1 cellular context compared by ENCODE assay signal in the genomic region with DNA sequence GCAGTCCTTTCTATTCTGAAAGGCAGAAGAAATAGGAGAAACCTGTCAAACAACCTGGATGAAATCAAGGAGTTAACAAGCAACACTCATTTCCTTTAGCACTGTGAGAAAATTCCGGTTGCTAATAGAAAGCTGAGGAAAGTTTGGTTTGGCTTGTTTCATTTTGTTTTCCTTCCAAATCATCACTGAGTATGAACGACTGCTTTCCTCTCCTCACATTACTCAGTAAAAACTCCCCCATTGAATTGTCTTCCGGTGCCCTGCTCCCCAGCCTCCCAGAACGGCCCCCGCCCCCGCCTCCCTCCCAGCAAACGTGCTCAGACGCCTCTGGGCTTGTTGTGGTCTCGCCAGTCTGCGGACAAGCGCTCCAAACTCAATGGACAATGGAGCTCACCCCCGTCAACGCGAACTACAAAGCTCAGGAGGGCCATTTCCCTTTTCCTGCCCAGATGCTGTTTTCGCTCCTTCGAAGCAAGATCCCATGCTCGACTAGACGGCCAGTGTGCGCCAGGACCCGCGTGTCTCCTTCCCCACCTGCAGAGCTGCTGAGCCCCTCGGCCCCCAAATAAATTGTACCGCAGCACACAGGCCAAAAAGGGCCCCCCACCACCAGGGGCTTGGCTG.
A peak's percentile ranks its signal among the peaks of the same experiment; 100 is the strongest.
TF ChIP-seq lines count a peak whose summit lies in the region.

No MANE protein-coding gene starts in this region.

TF ChIP-seq in HepG2, 621 proteins besides CTCF, POLR2A, EP300 and RAD21 (continued from another document and continues in another):
- TF ChIP-seq, protein P1, sequence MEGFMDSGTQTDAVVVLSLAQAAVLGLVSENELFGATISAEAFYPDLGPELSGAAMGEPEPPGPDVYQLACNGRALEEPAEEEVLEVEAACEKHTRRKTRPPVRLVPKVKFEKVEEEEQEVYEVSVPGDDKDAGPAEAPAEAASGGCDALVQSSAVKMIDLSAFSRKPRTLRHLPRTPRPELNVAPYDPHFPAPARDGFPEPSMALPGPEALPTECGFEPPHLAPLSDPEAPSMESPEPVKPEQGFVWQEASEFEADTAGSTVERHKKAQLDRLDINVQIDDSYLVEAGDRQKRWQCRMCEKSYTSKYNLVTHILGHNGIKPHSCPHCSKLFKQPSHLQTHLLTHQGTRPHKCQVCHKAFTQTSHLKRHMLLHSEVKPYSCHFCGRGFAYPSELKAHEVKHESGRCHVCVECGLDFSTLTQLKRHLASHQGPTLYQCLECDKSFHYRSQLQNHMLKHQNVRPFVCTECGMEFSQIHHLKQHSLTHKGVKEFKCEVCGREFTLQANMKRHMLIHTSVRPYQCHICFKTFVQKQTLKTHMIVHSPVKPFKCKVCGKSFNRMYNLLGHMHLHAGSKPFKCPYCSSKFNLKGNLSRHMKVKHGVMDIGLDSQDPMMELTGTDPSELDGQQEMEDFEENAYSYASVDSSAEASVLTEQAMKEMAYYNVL (CRISPR knock-in tag; IDR thresholded peaks at IDR 0.05; ENCODE audit: borderline replicate concordance), result no peak
- TF ChIP-seq, protein P2, sequence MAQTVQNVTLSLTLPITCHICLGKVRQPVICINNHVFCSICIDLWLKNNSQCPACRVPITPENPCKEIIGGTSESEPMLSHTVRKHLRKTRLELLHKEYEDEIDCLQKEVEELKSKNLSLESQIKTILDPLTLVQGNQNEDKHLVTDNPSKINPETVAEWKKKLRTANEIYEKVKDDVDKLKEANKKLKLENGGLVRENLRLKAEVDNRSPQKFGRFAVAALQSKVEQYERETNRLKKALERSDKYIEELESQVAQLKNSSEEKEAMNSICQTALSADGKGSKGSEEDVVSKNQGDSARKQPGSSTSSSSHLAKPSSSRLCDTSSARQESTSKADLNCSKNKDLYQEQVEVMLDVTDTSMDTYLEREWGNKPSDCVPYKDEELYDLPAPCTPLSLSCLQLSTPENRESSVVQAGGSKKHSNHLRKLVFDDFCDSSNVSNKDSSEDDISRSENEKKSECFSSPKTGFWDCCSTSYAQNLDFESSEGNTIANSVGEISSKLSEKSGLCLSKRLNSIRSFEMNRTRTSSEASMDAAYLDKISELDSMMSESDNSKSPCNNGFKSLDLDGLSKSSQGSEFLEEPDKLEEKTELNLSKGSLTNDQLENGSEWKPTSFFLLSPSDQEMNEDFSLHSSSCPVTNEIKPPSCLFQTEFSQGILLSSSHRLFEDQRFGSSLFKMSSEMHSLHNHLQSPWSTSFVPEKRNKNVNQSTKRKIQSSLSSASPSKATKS (CRISPR knock-in tag; IDR thresholded peaks at IDR 0.05), result no peak
- TF ChIP-seq ZNF546 (CRISPR knock-in tag; conservative IDR thresholded peaks at IDR 0.05) (no peak), PHF20 (CRISPR knock-in tag; IDR thresholded peaks at IDR 0.05) (no peak), RFX1 (IDR thresholded peaks at IDR 0.05) (no peak), ZNF652 (CRISPR knock-in tag; IDR thresholded peaks at IDR 0.05; ENCODE audit: borderline replicate concordance, low read depth) (peak; percentile 21; the same call in 1 of the 2 replicates), FOXC1 (CRISPR knock-in tag; IDR thresholded peaks at IDR 0.05; ENCODE audit: borderline replicate concordance) (no peak), TGIF2 (CRISPR knock-in tag; IDR thresholded peaks at IDR 0.05) (no peak), ZNF264 (CRISPR knock-in tag; IDR thresholded peaks at IDR 0.05) (no peak), ZFP36 (IDR thresholded peaks at IDR 0.05; ENCODE audit: borderline replicate concordance, low read depth, low read length, partially characterized antibody) (no peak), SRF (IDR thresholded peaks at IDR 0.05; ENCODE audit: low read depth, low read length) (no peak), ZNF598 (CRISPR knock-in tag; IDR thresholded peaks at IDR 0.05; ENCODE audit: borderline replicate concordance) (0 out of 2 replicates have a peak, but pooled peaks have one; percentile 17), ZNF746 (CRISPR knock-in tag; IDR thresholded peaks at IDR 0.05) (no peak), ZNF879 (CRISPR knock-in tag; IDR thresholded peaks at IDR 0.05) (0 out of 2 replicates have a peak, but pooled peaks have one; percentile 4), ZNF777 (CRISPR knock-in tag; IDR thresholded peaks at IDR 0.05) (peak; percentile 77), SETDB1 (CRISPR knock-in tag; IDR thresholded peaks at IDR 0.05; ENCODE audit: borderline replicate concordance) (no peak), U2AF1 (optimal IDR thresholded peaks at IDR 0.05; ENCODE audit: low read depth, low read length) (no peak), ZNF430 (CRISPR knock-in tag; IDR thresholded peaks at IDR 0.05) (0 out of 2 replicates have a peak, but pooled peaks have one; percentile 0), ZBTB7A (CRISPR knock-in tag; IDR thresholded peaks at IDR 0.05) (no peak), SNRNP70 (IDR thresholded peaks at IDR 0.05; ENCODE audit: low read depth, low read length) (no peak), ATRX (CRISPR knock-in tag; IDR thresholded peaks at IDR 0.05; ENCODE audit: borderline replicate concordance) (no peak), HIVEP1 (CRISPR knock-in tag; IDR thresholded peaks at IDR 0.05) (no peak), SAP130 (CRISPR knock-in tag; IDR thresholded peaks at IDR 0.05; ENCODE audit: low read depth) (no peak), ATF1 (CRISPR knock-in tag; IDR thresholded peaks at IDR 0.05) (no peak), HHEX (CRISPR knock-in tag; IDR thresholded peaks at IDR 0.05) (no peak), ZNF235 (CRISPR knock-in tag; IDR thresholded peaks at IDR 0.05; ENCODE audit: borderline replicate concordance) (no peak), ZNF263 (CRISPR knock-in tag; IDR thresholded peaks at IDR 0.05) (no peak), ATAD3A (CRISPR knock-in tag; IDR thresholded peaks at IDR 0.05) (no peak), SP4 (CRISPR knock-in tag; IDR thresholded peaks at IDR 0.05) (no peak), ZNF230 (CRISPR knock-in tag; IDR thresholded peaks at IDR 0.05) (no peak), EEA1 (CRISPR knock-in tag; IDR thresholded peaks at IDR 0.05; ENCODE audit: borderline replicate concordance) (no peak)
- TF ChIP-seq, protein P3, sequence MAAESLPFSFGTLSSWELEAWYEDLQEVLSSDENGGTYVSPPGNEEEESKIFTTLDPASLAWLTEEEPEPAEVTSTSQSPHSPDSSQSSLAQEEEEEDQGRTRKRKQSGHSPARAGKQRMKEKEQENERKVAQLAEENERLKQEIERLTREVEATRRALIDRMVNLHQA (CRISPR knock-in tag; IDR thresholded peaks at IDR 0.05), result no peak
- TF ChIP-seq, protein P4, sequence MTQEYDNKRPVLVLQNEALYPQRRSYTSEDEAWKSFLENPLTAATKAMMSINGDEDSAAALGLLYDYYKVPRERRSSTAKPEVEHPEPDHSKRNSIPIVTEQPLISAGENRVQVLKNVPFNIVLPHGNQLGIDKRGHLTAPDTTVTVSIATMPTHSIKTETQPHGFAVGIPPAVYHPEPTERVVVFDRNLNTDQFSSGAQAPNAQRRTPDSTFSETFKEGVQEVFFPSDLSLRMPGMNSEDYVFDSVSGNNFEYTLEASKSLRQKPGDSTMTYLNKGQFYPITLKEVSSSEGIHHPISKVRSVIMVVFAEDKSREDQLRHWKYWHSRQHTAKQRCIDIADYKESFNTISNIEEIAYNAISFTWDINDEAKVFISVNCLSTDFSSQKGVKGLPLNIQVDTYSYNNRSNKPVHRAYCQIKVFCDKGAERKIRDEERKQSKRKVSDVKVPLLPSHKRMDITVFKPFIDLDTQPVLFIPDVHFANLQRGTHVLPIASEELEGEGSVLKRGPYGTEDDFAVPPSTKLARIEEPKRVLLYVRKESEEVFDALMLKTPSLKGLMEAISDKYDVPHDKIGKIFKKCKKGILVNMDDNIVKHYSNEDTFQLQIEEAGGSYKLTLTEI (CRISPR knock-in tag; conservative IDR thresholded peaks at IDR 0.05), result no peak
- TF ChIP-seq, protein P5, sequence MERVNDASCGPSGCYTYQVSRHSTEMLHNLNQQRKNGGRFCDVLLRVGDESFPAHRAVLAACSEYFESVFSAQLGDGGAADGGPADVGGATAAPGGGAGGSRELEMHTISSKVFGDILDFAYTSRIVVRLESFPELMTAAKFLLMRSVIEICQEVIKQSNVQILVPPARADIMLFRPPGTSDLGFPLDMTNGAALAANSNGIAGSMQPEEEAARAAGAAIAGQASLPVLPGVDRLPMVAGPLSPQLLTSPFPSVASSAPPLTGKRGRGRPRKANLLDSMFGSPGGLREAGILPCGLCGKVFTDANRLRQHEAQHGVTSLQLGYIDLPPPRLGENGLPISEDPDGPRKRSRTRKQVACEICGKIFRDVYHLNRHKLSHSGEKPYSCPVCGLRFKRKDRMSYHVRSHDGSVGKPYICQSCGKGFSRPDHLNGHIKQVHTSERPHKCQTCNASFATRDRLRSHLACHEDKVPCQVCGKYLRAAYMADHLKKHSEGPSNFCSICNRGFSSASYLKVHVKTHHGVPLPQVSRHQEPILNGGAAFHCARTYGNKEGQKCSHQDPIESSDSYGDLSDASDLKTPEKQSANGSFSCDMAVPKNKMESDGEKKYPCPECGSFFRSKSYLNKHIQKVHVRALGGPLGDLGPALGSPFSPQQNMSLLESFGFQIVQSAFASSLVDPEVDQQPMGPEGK (CRISPR knock-in tag; IDR thresholded peaks at IDR 0.05), result peak; percentile 71
- TF ChIP-seq, protein P6, sequence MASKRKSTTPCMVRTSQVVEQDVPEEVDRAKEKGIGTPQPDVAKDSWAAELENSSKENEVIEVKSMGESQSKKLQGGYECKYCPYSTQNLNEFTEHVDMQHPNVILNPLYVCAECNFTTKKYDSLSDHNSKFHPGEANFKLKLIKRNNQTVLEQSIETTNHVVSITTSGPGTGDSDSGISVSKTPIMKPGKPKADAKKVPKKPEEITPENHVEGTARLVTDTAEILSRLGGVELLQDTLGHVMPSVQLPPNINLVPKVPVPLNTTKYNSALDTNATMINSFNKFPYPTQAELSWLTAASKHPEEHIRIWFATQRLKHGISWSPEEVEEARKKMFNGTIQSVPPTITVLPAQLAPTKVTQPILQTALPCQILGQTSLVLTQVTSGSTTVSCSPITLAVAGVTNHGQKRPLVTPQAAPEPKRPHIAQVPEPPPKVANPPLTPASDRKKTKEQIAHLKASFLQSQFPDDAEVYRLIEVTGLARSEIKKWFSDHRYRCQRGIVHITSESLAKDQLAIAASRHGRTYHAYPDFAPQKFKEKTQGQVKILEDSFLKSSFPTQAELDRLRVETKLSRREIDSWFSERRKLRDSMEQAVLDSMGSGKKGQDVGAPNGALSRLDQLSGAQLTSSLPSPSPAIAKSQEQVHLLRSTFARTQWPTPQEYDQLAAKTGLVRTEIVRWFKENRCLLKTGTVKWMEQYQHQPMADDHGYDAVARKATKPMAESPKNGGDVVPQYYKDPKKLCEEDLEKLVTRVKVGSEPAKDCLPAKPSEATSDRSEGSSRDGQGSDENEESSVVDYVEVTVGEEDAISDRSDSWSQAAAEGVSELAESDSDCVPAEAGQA (IDR thresholded peaks at IDR 0.05; ENCODE audit: low read depth), result no peak
- TF ChIP-seq, protein P6 (CRISPR knock-in tag; IDR thresholded peaks at IDR 0.05; ENCODE audit: borderline replicate concordance), result no peak
- TF ChIP-seq, protein P7, sequence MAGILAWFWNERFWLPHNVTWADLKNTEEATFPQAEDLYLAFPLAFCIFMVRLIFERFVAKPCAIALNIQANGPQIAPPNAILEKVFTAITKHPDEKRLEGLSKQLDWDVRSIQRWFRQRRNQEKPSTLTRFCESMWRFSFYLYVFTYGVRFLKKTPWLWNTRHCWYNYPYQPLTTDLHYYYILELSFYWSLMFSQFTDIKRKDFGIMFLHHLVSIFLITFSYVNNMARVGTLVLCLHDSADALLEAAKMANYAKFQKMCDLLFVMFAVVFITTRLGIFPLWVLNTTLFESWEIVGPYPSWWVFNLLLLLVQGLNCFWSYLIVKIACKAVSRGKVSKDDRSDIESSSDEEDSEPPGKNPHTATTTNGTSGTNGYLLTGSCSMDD (CRISPR knock-in tag; IDR thresholded peaks at IDR 0.05), result no peak
- TF ChIP-seq, protein P8, sequence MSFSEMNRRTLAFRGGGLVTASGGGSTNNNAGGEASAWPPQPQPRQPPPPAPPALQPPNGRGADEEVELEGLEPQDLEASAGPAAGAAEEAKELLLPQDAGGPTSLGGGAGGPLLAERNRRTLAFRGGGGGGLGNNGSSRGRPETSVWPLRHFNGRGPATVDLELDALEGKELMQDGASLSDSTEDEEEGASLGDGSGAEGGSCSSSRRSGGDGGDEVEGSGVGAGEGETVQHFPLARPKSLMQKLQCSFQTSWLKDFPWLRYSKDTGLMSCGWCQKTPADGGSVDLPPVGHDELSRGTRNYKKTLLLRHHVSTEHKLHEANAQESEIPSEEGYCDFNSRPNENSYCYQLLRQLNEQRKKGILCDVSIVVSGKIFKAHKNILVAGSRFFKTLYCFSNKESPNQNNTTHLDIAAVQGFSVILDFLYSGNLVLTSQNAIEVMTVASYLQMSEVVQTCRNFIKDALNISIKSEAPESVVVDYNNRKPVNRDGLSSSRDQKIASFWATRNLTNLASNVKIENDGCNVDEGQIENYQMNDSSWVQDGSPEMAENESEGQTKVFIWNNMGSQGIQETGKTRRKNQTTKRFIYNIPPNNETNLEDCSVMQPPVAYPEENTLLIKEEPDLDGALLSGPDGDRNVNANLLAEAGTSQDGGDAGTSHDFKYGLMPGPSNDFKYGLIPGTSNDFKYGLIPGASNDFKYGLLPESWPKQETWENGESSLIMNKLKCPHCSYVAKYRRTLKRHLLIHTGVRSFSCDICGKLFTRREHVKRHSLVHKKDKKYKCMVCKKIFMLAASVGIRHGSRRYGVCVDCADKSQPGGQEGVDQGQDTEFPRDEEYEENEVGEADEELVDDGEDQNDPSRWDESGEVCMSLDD (CRISPR knock-in tag; IDR thresholded peaks at IDR 0.05; ENCODE audit: borderline replicate concordance), result no peak
- TF ChIP-seq, protein P9, sequence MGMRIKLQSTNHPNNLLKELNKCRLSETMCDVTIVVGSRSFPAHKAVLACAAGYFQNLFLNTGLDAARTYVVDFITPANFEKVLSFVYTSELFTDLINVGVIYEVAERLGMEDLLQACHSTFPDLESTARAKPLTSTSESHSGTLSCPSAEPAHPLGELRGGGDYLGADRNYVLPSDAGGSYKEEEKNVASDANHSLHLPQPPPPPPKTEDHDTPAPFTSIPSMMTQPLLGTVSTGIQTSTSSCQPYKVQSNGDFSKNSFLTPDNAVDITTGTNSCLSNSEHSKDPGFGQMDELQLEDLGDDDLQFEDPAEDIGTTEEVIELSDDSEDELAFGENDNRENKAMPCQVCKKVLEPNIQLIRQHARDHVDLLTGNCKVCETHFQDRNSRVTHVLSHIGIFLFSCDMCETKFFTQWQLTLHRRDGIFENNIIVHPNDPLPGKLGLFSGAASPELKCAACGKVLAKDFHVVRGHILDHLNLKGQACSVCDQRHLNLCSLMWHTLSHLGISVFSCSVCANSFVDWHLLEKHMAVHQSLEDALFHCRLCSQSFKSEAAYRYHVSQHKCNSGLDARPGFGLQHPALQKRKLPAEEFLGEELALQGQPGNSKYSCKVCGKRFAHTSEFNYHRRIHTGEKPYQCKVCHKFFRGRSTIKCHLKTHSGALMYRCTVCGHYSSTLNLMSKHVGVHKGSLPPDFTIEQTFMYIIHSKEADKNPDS (CRISPR knock-in tag; IDR thresholded peaks at IDR 0.05), result no peak
